In genomic region chr20:45933231-45934045, GRCh38 we compare ENCODE assay signal across 1 cellular context.
TF ChIP-seq lines count a peak whose summit lies in the region.

No MANE protein-coding gene starts in this region.

TF ChIP-seq in HEK293, 187 proteins besides CTCF, POLR2A, EP300 and RAD21 (continued from another document):
- TF ChIP-seq KLF17 (tag by site-specific recombination; IDR thresholded peaks at IDR 0.05) (no peak), KLF16 (tag by site-specific recombination; IDR thresholded peaks at IDR 0.05) (no peak), ZBTB48 (tag by site-specific recombination; IDR thresholded peaks at IDR 0.05) (no peak), KLF9 (tag by site-specific recombination; IDR thresholded peaks at IDR 0.05; ENCODE audit: low read depth) (no peak), ZNF24 (tag by site-specific recombination; IDR thresholded peaks at IDR 0.05) (no peak), IKZF3 (tag by site-specific recombination; IDR thresholded peaks at IDR 0.05) (0 out of 2 replicates have a peak, but pooled peaks have one; percentile 13), ZIC2 (tag by site-specific recombination; IDR thresholded peaks at IDR 0.05) (peak; percentile 82), TSHZ1 (tag by site-specific recombination; IDR thresholded peaks at IDR 0.05; ENCODE audit: borderline replicate concordance) (no peak), ZNF645 (tag by site-specific recombination; IDR thresholded peaks at IDR 0.05) (no peak), ZNF19 (tag by site-specific recombination; IDR thresholded peaks at IDR 0.05; ENCODE audit: low read depth) (no peak), SETDB1 (IDR thresholded peaks at IDR 0.05; ENCODE audit: insufficient read length, low read length) (no peak), ZNF174 (tag by site-specific recombination; IDR thresholded peaks at IDR 0.05) (no peak), ZNF692 (tag by site-specific recombination; IDR thresholded peaks at IDR 0.05) (no peak), ZNF654 (tag by site-specific recombination; IDR thresholded peaks at IDR 0.05; ENCODE audit: low read depth) (0 out of 2 replicates have a peak, but pooled peaks have one; percentile 10), ZNF248 (tag by site-specific recombination; IDR thresholded peaks at IDR 0.05) (no peak), KLF1 (tag by site-specific recombination; IDR thresholded peaks at IDR 0.05) (no peak), REPIN1 (tag by site-specific recombination; IDR thresholded peaks at IDR 0.05; ENCODE audit: low read depth) (no peak), ZNF433 (tag by site-specific recombination; IDR thresholded peaks at IDR 0.05; ENCODE audit: low read depth) (no peak)
